In genomic region chr14:63727736-63728728, GRCh38 we compare ENCODE assay signal across 8 cellular contexts. TPM values are rescaled to one million over a fixed set of nuclear protein-coding genes. Genes with fewer than 3 reads are reported as not detected.
DNase-seq lines count a peak whose midpoint lies in the region; ATAC-seq and TF ChIP-seq lines count a peak whose summit lies in the region.

A gene with protein sequence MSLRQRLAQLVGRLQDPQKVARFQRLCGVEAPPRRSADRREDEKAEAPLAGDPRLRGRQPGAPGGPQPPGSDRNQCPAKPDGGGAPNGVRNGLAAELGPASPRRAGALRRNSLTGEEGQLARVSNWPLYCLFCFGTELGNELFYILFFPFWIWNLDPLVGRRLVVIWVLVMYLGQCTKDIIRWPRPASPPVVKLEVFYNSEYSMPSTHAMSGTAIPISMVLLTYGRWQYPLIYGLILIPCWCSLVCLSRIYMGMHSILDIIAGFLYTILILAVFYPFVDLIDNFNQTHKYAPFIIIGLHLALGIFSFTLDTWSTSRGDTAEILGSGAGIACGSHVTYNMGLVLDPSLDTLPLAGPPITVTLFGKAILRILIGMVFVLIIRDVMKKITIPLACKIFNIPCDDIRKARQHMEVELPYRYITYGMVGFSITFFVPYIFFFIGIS (minus strand): TSS chr14:63728065. CDS start chr14:63727944, 121 bp downstream.

- intact Hi-C loops in dorsolateral prefrontal cortex (cut with DNase I) (loop anchor here (1.0 to 5.0 kb wide), 7 partner anchors 39 to 186 kb away; partner anchors contain the start of genes PPP2R5E (in 2 of the 2) and WDR89 (in 1 of the 2)), lower leg skin (cut with DNase I; ENCODE audit: low total_unique reads) (loop anchor here (5.0 kb wide), 1 partner anchor 1259 kb away; the partner anchor contains the start of gene FNTB)

- peak within 1 kb of the TSS; percentile 63 to 97 (median 90) for H3K27ac ChIP-seq in dorsolateral prefrontal cortex

- H3K4me3 ChIP-seq in dorsolateral prefrontal cortex (peak within 1 kb of the TSS; percentile 70 to 98 (median 91)), lower leg skin (ENCODE audit: low read depth, poor library complexity, severe bottlenecking) (peak within 1 kb of the TSS; percentile 94)

- 1% methylated on average over 9 to 25 of the region's 88 CpGs for WGBS in lower leg skin, 2 donors

- TF ChIP-seq CTCF in dorsolateral prefrontal cortex (IDR thresholded peaks at IDR 0.05 in 54 of 56, conservative IDR thresholded peaks at IDR 0.05 in 2 of 56; ENCODE audit: low read depth in 1 of 56, partially characterized antibody in 56 of 56) (peak in 47 of 56 donors; percentile 13 to 62 (median 41)), lower leg skin (IDR thresholded peaks at IDR 0.05) (peak in 1 of 3 donors; percentile 29)

- H3K27me3 ChIP-seq in dorsolateral prefrontal cortex: no peaks in the 10 kb centered on the region

- peak; percentile 60 for ATAC-seq in GM18873 (IDR thresholded peaks at IDR 0.05; ENCODE audit: low FRiP score, unreplicated experiment)
- peak; percentile 78 for ATAC-seq in HG03108 (IDR thresholded peaks at IDR 0.05; ENCODE audit: unreplicated experiment)

- TF ChIP-seq POLR2A in lower leg skin (IDR thresholded peaks at IDR 0.05): no peak

- DNase-seq in AG20443 (ENCODE audit: low spot score) (peak; percentile 96), NCI-H510A treated with DMSO at 0.1 percent for 48 hours (lab: John Stamatoyannopoulos, UW) (peak; percentile 80), dorsolateral prefrontal cortex (peak; percentile 41 to 79 (median 61)), lower leg skin (ENCODE audit: low spot score in 2 of 2) (peak; percentile 63 to 92)
- peak; percentile 75 to 81 for DNase-seq in activated CD4-positive, alpha-beta T cell treated with anti-CD3 and anti-CD28 coated beads, Interleukin-2, amount 50 U/mL, for 48 hours
- DNase-seq in stimulated activated CD4-positive, alpha-beta T cell treated with anti-CD3 and anti-CD28 coated beads, Interleukin-4, amount 100 ng/mL, for 48 hours (ENCODE audit: low read depth in 2 of 2): peak; percentile 60 to 73

RNA-seq across cellular contexts. Expression of the gene that starts here (rescaled TPM):
- total RNA-seq in dorsolateral prefrontal cortex: 10 to 100 TPM; 16.0 to 26.2 (median 20.9) TPM
- total RNA-seq in lower leg skin: 10 to 100 TPM in 1 of 4 donors, 1 to 10 TPM in 3; 5.9 to 13.9 (median 6.8) TPM

Comparison
In these comparisons a context has a peak if more than half of its experiments do, and no peak if none do; other contexts are left out.
1. Peak in every context shown above with its lines: DNase-seq, ATAC-seq, H3K4me3 ChIP-seq and H3K27ac ChIP-seq.